In the genomic region with DNA sequence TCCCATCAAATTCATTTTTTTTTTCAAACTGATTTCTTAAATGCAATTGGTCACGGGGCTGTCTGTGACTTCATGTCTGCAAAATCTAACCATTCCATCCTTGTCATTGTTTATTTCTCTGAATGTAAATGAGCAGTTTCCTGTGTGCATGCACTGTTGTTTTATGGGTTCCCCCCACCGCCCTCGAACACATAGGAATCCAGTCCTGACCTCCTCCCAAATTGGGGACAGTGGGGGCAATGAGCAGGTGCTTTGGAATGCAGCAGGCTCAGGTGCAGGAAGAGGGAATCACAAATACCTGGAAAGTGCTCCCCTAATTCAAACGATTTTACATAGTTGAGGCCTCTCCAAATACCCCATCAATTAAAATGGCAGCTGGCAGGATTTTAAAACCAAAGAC, we compare ENCODE assay signal across 23 cellular contexts.
"Had no signal": no experiment of that assay in that cellular context is flagged by ENCODE, and none has a peak within 500 bp of the region (broad histone marks: within the 10 kb centered on the region; RNA-seq: fewer than 3 reads in every experiment).

No MANE protein-coding gene starts in this region.

- H3K9me3 Mint-ChIP-seq: activated CD4-positive, alpha-beta T cell treated with anti-CD3 and anti-CD28 coated beads, Interleukin-2, amount 10 ng/mL, durations not matched to agents 7 days and 5 days; activated T-cell treated with anti-CD3 and anti-CD28 coated beads, Interleukin-2, amount 50 U/mL, for 24 hours; dendritic cell treated with granulocyte-macrophage colony-stimulating factor and Interleukin-4, amounts not matched to agents 40 ng/mL and 50 ng/mL, for 4 days; neural crest cell; stimulated activated naive CD8-positive, alpha-beta T cell treated with anti-CD3 and anti-CD28 coated beads, Interleukin-15, Interleukin-2, amounts not matched to agents 100 ng/mL and 50 ng/mL, for 24 hours had no signal

- ATAC-seq: activated CD8-positive, alpha-beta T cell treated with anti-CD3 and anti-CD28 coated beads, Interleukin-2, amount 10 ng/mL, durations not matched to agents 7 days and 5 days; gastroesophageal sphincter; heart left ventricle; left colon; right cardiac atrium had no signal

- H3K4me1 Mint-ChIP-seq: activated CD4-positive, alpha-beta T cell treated with anti-CD3 and anti-CD28 coated beads, Interleukin-2, amount 10 ng/mL, durations not matched to agents 7 days and 5 days had no signal

- H3K4me1 ChIP-seq: breast epithelium, prostate gland, transverse colon had no signal

- H3K27ac Mint-ChIP-seq: activated CD4-positive, alpha-beta T cell treated with anti-CD3 and anti-CD28 coated beads, Interleukin-2, amount 10 ng/mL, durations not matched to agents 7 days and 5 days; activated CD8-positive, alpha-beta T cell treated with anti-CD3 and anti-CD28 coated beads, Interleukin-2, amount 10 ng/mL, durations not matched to agents 7 days and 5 days; activated T-cell treated with anti-CD3 and anti-CD28 coated beads, Interleukin-2, amount 50 U/mL, for 24 hours; dendritic cell treated with granulocyte-macrophage colony-stimulating factor and Interleukin-4, amounts not matched to agents 40 ng/mL and 50 ng/mL, for 4 days; stimulated activated naive CD8-positive, alpha-beta T cell treated with anti-CD3 and anti-CD28 coated beads, Interleukin-15, Interleukin-2, amounts not matched to agents 100 ng/mL and 50 ng/mL, for 24 hours had no signal

- DNase-seq: activated CD4-positive, alpha-beta T cell treated with anti-CD3 and anti-CD28 coated beads, Interleukin-2, amount 10 ng/mL, durations not matched to agents 7 days and 5 days; activated CD8-positive, alpha-beta T cell treated with anti-CD3 and anti-CD28 coated beads, Interleukin-2, amount 10 ng/mL, durations not matched to agents 7 days and 5 days; activated effector memory CD4-positive, alpha-beta T cell treated with Interleukin-2 at 50 U/mL for 16 hours; activated naive CD4-positive, alpha-beta T cell treated with anti-CD3 and anti-CD28 coated beads, Interleukin-2, amount 50 U/mL, for 16 hours; activated T-cell treated with anti-CD3 and anti-CD28 coated beads, Interleukin-2, amount 50 U/mL, for 24 hours; aorta; effector CD8-positive, alpha-beta T cell; heart left ventricle; left colon; right cardiac atrium; small intestine; stimulated activated CD4-positive, alpha-beta T cell treated with anti-CD3 and anti-CD28 coated beads, Interleukin-15, amount 100 ng/mL, for 24 hours; stimulated activated CD4-positive, alpha-beta T cell treated with anti-CD3 and anti-CD28 coated beads, Interleukin-2, amount 100 ng/mL, for 48 hours; T-helper 1 cell; T-helper 9 cell; transverse colon had no signal

- H3K9me3 ChIP-seq: breast epithelium, esophagus muscularis mucosa, gastroesophageal sphincter, heart left ventricle, prostate gland, transverse colon had no signal

- H3K36me3 ChIP-seq: breast epithelium, esophagus muscularis mucosa, gastroesophageal sphincter, heart left ventricle, prostate gland, transverse colon had no signal

- H3K4me3 ChIP-seq: breast epithelium, esophagus muscularis mucosa, gastroesophageal sphincter, heart left ventricle, prostate gland, transverse colon had no signal

- H3K27me3 ChIP-seq: breast epithelium, esophagus muscularis mucosa had no signal

- H3K4me3 Mint-ChIP-seq: activated CD4-positive, alpha-beta T cell treated with anti-CD3 and anti-CD28 coated beads, Interleukin-2, amount 10 ng/mL, durations not matched to agents 7 days and 5 days; activated CD8-positive, alpha-beta T cell treated with anti-CD3 and anti-CD28 coated beads, Interleukin-2, amount 10 ng/mL, durations not matched to agents 7 days and 5 days; activated T-cell treated with anti-CD3 and anti-CD28 coated beads, Interleukin-2, amount 50 U/mL, for 24 hours; dendritic cell treated with granulocyte-macrophage colony-stimulating factor and Interleukin-4, amounts not matched to agents 40 ng/mL and 50 ng/mL, for 4 days; neural crest cell; stimulated activated naive CD8-positive, alpha-beta T cell treated with anti-CD3 and anti-CD28 coated beads, Interleukin-15, Interleukin-2, amounts not matched to agents 100 ng/mL and 50 ng/mL, for 24 hours had no signal

- H3K27ac ChIP-seq: breast epithelium, esophagus muscularis mucosa, gastroesophageal sphincter, prostate gland, transverse colon had no signal
